In genomic region chr5:106759581-106759980, GRCh38 we compare ENCODE assay signal across 23 cellular contexts.
DNase-seq lines count a peak whose midpoint lies in the region; ATAC-seq, FAIRE-seq and TF ChIP-seq lines count a peak whose summit lies in the region.
"Had no signal": no experiment of that assay in that cellular context is flagged by ENCODE, and none has a peak within 500 bp of the region (broad histone marks: within the 10 kb centered on the region; RNA-seq: fewer than 3 reads in every experiment).

No MANE protein-coding gene starts in this region.

- TF ChIP-seq CTCF in brain microvascular endothelial cell (IDR thresholded peaks at IDR 0.05; ENCODE audit: low read depth, low read length, missing control alignments) (no peak), left lung (IDR thresholded peaks at IDR 0.05) (no peak)

- intact Hi-C loops in left lung (cut with DNase I): no loop called here

- in situ Hi-C loops in brain microvascular endothelial cell (cut with HindIII; ENCODE audit: low pct_ligation_motif_present, low sequenced_read_pairs): no loop called here

- H3K4me3 ChIP-seq in MG63: no peak overlapping the region
- no peak overlapping the region for H3K4me3 ChIP-seq in brain microvascular endothelial cell (ENCODE audit: low read depth, low read length)
- H3K4me3 ChIP-seq in left lung: no peak overlapping the region
- H3K4me3 ChIP-seq: esophagus muscularis mucosa, pancreas, skin epidermis, upper lobe of left lung had no signal

- H3K4me1 ChIP-seq in left lung: no peaks in the 10 kb centered on the region
- H3K4me1 ChIP-seq: esophagus muscularis mucosa, pancreas had no signal

- H3K27me3 ChIP-seq in MG63 (no peaks in the 10 kb centered on the region), brain microvascular endothelial cell (replicated peaks) (no peaks in the 10 kb centered on the region), left lung (no peaks in the 10 kb centered on the region)
- H3K27me3 ChIP-seq: esophagus muscularis mucosa, pancreas, upper lobe of left lung had no signal

- FAIRE-seq in GM12891 (lab: Jason Lieb, UNC): no peak
- FAIRE-seq: G401.6, pancreas had no signal

- no peak overlapping the region for H3K27ac ChIP-seq in brain microvascular endothelial cell
- no peak overlapping the region for H3K27ac ChIP-seq in left lung
- H3K27ac ChIP-seq: esophagus muscularis mucosa, pancreas, skin epidermis, upper lobe of left lung, WERI-Rb-1 had no signal

- H3K36me3 ChIP-seq in MG63: no peaks in the 10 kb centered on the region
- H3K36me3 ChIP-seq in brain microvascular endothelial cell (replicated peaks): no peaks in the 10 kb centered on the region
- H3K36me3 ChIP-seq in left lung: no peaks in the 10 kb centered on the region
- H3K36me3 ChIP-seq: esophagus muscularis mucosa, pancreas, upper lobe of left lung, WERI-Rb-1 had no signal

- no peak for TF ChIP-seq POLR2A in GM12891 (IDR thresholded peaks at IDR 0.05; ENCODE audit: low read depth, low read length)

- H3K9me3 ChIP-seq in MG63 (no peaks in the 10 kb centered on the region), left lung (no peaks in the 10 kb centered on the region)
- H3K9me3 ChIP-seq: esophagus muscularis mucosa, pancreas, upper lobe of left lung had no signal

- peak; percentile 52 for DNase-seq in Daoy (ENCODE audit: low read depth)
- DNase-seq in MG63: peak; percentile 61
- peak; percentile 20 for DNase-seq in brain microvascular endothelial cell
- peak in 1 of 2 donors; percentile 50 for DNase-seq in left lung
- no peak for DNase-seq in GM12891 (ENCODE audit: insufficient read length, low spot score)
- no peak for DNase-seq in SKM-1 treated with dmso at 0.1 percent for 144 hours (lab: John Stamatoyannopoulos, UW; ENCODE audit: unreplicated experiment)
- DNase-seq in NCI-H526 (lab: John Stamatoyannopoulos, UW): no peak
- DNase-seq: activated CD8-positive, alpha-beta memory T cell treated with anti-CD3 and anti-CD28 coated beads for 24 hours; dermis blood vessel endothelial cell; hypothalamus; NCI-H2029 treated with DMSO at 0.1 percent for 48 hours; NCI-H774; WERI-Rb-1 had no signal

- ATAC-seq in left lung: peak; percentile 86
- ATAC-seq in GM18520 (IDR thresholded peaks at IDR 0.05; ENCODE audit: unreplicated experiment): no peak
- ATAC-seq: activated T-helper 17 cell treated with anti-CD3 and anti-CD28 coated beads, Interleukin-2, amount 50 U/mL, for 72 hours; left colon; Panc1; pancreas; stimulated activated effector memory CD8-positive, alpha-beta T cell treated with anti-CD3 and anti-CD28 coated beads, Interleukin-12 subunit alpha, Interleukin-12 subunit beta, amount 100 ng/mL, for 72 hours had no signal

TF ChIP-seq in GM12891, 5 proteins besides CTCF, POLR2A, EP300 and RAD21:
- TF ChIP-seq POU2F2 (IDR thresholded peaks at IDR 0.05; ENCODE audit: low read depth, low read length) (no peak), TAF1 (IDR thresholded peaks at IDR 0.05; ENCODE audit: low read depth, low read length) (no peak), POLR2AphosphoS5 (IDR thresholded peaks at IDR 0.05; ENCODE audit: low read depth, low read length) (no peak), PAX5 (IDR thresholded peaks at IDR 0.05; ENCODE audit: insufficient read depth, low read length, severe bottlenecking) (no peak), SPI1 (IDR thresholded peaks at IDR 0.05; ENCODE audit: low read depth, low read length) (no peak)

Comparison
In these comparisons a context has a peak if more than half of its experiments do, and no peak if none do; other contexts are left out.
1. DNase-seq: peak in Daoy (single experiment), MG63 (single experiment) and brain microvascular endothelial cell (single experiment); none in GM12891 (single experiment), SKM-1 treated with dmso at 0.1 percent for 144 hours (single experiment) and NCI-H526 (0 of 2).